8 cellular contexts compared by ENCODE assay signal in genomic region chr20:25042531-25043498, GRCh38.
DNase-seq lines count a peak whose midpoint lies in the region; ATAC-seq lines count a peak whose summit lies in the region.

No MANE protein-coding gene starts in this region.

- H3K36me3 ChIP-seq in mucosa of rectum (ENCODE audit: control insufficient read depth in 2 of 2, insufficient read depth in 2 of 2, low read length in 2 of 2), result peaks cover 13 to 18% of the 10 kb centered on the region in 2 donors

- peak overlapping the region; percentile 32 to 36 for H3K9ac ChIP-seq in mucosa of rectum (ENCODE audit: low read depth in 1 of 2, low read length in 2 of 2)

- no peaks in the 10 kb centered on the region for H3K9me3 ChIP-seq in mucosa of rectum (ENCODE audit: control insufficient read depth in 2 of 2, low read length in 2 of 2)

- no peaks in the 10 kb centered on the region for H3K27me3 ChIP-seq in mucosa of rectum (ENCODE audit: control insufficient read depth in 2 of 2, insufficient read depth in 2 of 2, low read length in 2 of 2)

- H3K27me3 Mint-ChIP-seq in activated naive CD8-positive, alpha-beta T cell, result no peaks in the 10 kb centered on the region

- DNase-seq in NCI-H510A treated with DMSO at 0.1 percent for 48 hours (lab: John Stamatoyannopoulos, UW), result peak; percentile 35
- DNase-seq in RPMI8226, result no peak
- no peak for DNase-seq in NCI-H226
- no peak for DNase-seq in HPDE6-E6E7 (ENCODE audit: extremely low spot score)

- peaks cover 37% of the 10 kb centered on the region for H3K4me1 Mint-ChIP-seq in activated naive CD8-positive, alpha-beta T cell (ENCODE audit: low read depth)

- H3K4me1 ChIP-seq in mucosa of rectum (ENCODE audit: control insufficient read depth in 2 of 2, insufficient read depth in 2 of 2, low read length in 2 of 2), result peaks cover 52 to 53% of the 10 kb centered on the region in 2 donors

- H3K4me3 ChIP-seq in mucosa of rectum (ENCODE audit: low read length in 2 of 2), result no peak overlapping the region

- peak overlapping the region; percentile 93 for H3K27ac Mint-ChIP-seq in activated naive CD8-positive, alpha-beta T cell

- peak overlapping the region; percentile 72 to 74 for H3K27ac ChIP-seq in mucosa of rectum (ENCODE audit: low read depth in 2 of 2, low read length in 2 of 2)

- peak; percentile 50 for ATAC-seq in GM18520 (IDR thresholded peaks at IDR 0.05; ENCODE audit: unreplicated experiment)
- ATAC-seq in HG02571 (IDR thresholded peaks at IDR 0.05; ENCODE audit: unreplicated experiment), result peak; percentile 50

- H3K4me3 Mint-ChIP-seq in activated naive CD8-positive, alpha-beta T cell, result peak overlapping the region; percentile 52

- no peaks in the 10 kb centered on the region for H3K9me3 Mint-ChIP-seq in activated naive CD8-positive, alpha-beta T cell (ENCODE audit: low read depth)

- H3K36me3 Mint-ChIP-seq in activated naive CD8-positive, alpha-beta T cell, result no peaks in the 10 kb centered on the region
